ENCODE assay signal across 14 cellular contexts in the genomic region with DNA sequence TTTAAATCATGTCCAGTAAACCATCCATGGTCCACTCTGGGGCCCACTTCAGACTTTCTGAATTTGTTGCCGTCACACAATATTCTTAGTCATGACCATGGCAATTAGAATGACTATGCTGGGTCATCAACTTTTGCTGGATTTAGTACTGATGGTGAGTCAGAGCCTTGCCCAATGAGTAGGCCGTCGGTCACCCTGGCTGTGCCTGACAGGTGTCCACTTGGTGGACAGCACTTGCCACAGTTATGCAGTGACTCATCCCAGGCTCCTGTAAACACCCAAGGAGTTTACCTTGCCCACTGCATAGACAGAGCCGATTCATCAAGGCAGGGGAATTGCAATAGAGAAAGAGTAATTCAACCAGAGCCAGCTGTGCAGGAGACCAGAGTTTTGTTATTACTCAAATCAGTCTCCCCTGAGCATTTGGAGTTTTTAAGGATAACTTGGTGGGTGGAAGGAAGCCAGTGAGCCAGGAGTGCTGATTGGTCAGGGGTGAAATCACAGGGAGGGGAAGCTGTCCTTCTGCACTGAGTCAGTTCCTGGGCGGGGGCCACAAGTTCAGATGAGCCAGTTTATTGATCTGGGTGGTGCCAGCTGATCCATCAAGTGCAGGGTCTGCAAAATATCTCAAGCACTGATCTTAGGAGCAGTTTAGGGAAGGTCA.
DNase-seq lines count a peak whose midpoint lies in the region; ATAC-seq, FAIRE-seq and TF ChIP-seq lines count a peak whose summit lies in the region.
"Had no signal": no experiment of that assay in that cellular context is flagged by ENCODE, and none has a peak within 500 bp of the region (broad histone marks: within the 10 kb centered on the region; RNA-seq: fewer than 3 reads in every experiment).

No MANE protein-coding gene starts in this region.

- H3K27ac ChIP-seq in AG04450 (ENCODE audit: low read depth, low read length) (peak overlapping the region; percentile 55), K562 (ENCODE audit: extremely low read depth, low read depth, low read length) (no peak overlapping the region)
- H3K27ac ChIP-seq: cardiac muscle cell had no signal

- H3K9me3 Mint-ChIP-seq in type B pancreatic cell, result no peaks in the 10 kb centered on the region

- in situ Hi-C loops in K562 (cut with MboI), result no loop called here

- CTCF ChIA-PET in AG04450 (lab: Charles Lee), result no interaction called here
- CTCF ChIA-PET in K562 (lab: Yijun Ruan, JAX; ENCODE audit: low intra/inter-chr PET ratio), result no interaction called here

- no peaks in the 10 kb centered on the region for H3K36me3 ChIP-seq in K562 (ENCODE audit: control insufficient read depth, insufficient read depth, low read length)
- H3K36me3 ChIP-seq: cardiac muscle cell had no signal

- no peak for TF ChIP-seq POLR2A in K562 (conservative IDR thresholded peaks at IDR 0.05)

- H3K27me3 Mint-ChIP-seq in type B pancreatic cell, result no peaks in the 10 kb centered on the region

- H3K4me1 Mint-ChIP-seq in type B pancreatic cell (ENCODE audit: unreplicated experiment), result no peaks in the 10 kb centered on the region

- no peak overlapping the region for H3K4me3 Mint-ChIP-seq in type B pancreatic cell
- H3K4me3 Mint-ChIP-seq: naive thymus-derived CD4-positive, alpha-beta T cell had no signal

- H3K36me3 Mint-ChIP-seq in type B pancreatic cell, result no peaks in the 10 kb centered on the region

- no peak overlapping the region for H3K4me2 ChIP-seq in K562 (ENCODE audit: insufficient read depth, low read length)

- FAIRE-seq in K562 (lab: Jason Lieb, UNC), result no peak
- FAIRE-seq: GM12891 had no signal

- 0 out of 2 replicates have a peak, but pooled peaks cover 4% of the 10 kb centered on the region for H4K20me1 ChIP-seq in K562 (replicated peaks; ENCODE audit: control insufficient read depth, insufficient read depth, low read length)

- no peaks in the 10 kb centered on the region for H3K9me1 ChIP-seq in K562 (ENCODE audit: control insufficient read depth, insufficient read depth, low read length)

- no peaks in the 10 kb centered on the region for H3K4me1 ChIP-seq in K562 (replicated peaks in 1 of 2; ENCODE audit: control insufficient read depth in 2 of 2, insufficient read depth in 2 of 2, low read length in 2 of 2)

- no peak for TF ChIP-seq EP300 in K562 (IDR thresholded peaks at IDR 0.05; ENCODE audit: low read length)

- ATAC-seq in K562 (no peak), HG02798 (IDR thresholded peaks at IDR 0.05; ENCODE audit: poor library complexity, unreplicated experiment) (no peak)
- ATAC-seq: naive thymus-derived CD4-positive, alpha-beta T cell; stimulated activated naive CD8-positive, alpha-beta T cell treated with anti-CD3 and anti-CD28 coated beads, Interleukin-15, Interleukin-2, amounts not matched to agents 100 U/mL and 50 U/mL, for 24 hours had no signal

- H3K9me3 ChIP-seq in AG04450 (ENCODE audit: control insufficient read depth, insufficient read depth, low read length) (peaks cover 14% of the 10 kb centered on the region), K562 (replicated peaks; ENCODE audit: control insufficient read depth, insufficient read depth, low read depth, low read length) (no peaks in the 10 kb centered on the region)

- H3K27me3 ChIP-seq in AG04450 (ENCODE audit: control insufficient read depth, insufficient read depth, low read length) (no peaks in the 10 kb centered on the region), K562 (ENCODE audit: control insufficient read depth in 2 of 2, insufficient read depth in 2 of 2, low read length in 2 of 2) (no peaks in the 10 kb centered on the region)
- H3K27me3 ChIP-seq: cardiac muscle cell had no signal

- no peak overlapping the region for H3K9ac ChIP-seq in K562 (ENCODE audit: insufficient read depth in 1 of 2, low read depth in 2 of 2, low read length in 2 of 2)

- POLR2A ChIA-PET in AG04450 (lab: Yijun Ruan, JAX), result interaction anchor here (0.6 to 1.1 kb wide), 2 partner anchors 489 to 1149 kb away, joined by 3 to 9 read pairs; no protein-coding TSS in a partner anchor
- POLR2A ChIA-PET in K562 (lab: Yijun Ruan, JAX), result interaction anchor here (0.7 kb wide), 1 partner anchor 488 kb away, joined by 3 read pairs; no protein-coding TSS in a partner anchor

- H3K4me3 ChIP-seq in AG04450 (ENCODE audit: low read depth, low read length), result no peak overlapping the region
- no peak overlapping the region for H3K4me3 ChIP-seq in K562
- H3K4me3 ChIP-seq: cardiac muscle cell had no signal

- no TSS peak for BruUV-seq in K562 (replicated peaks; lab: Mats Ljungman, UMichigan)

- DNase-seq in AG04450 (ENCODE audit: low read depth, low spot score) (peak; percentile 94), HPDE6-E6E7 (ENCODE audit: extremely low spot score) (peak; percentile 97), K562 (ENCODE audit: extremely low read depth in 1 of 4, low spot score in 3 of 4) (peak in 1 of 4 experiments; percentile 6), kidney tubule cell (ENCODE audit: low spot score) (peak; percentile 100), NCI-H1436 treated with DMSO at 0.1 percent for 48 hours (lab: John Stamatoyannopoulos, UW) (no peak), type B pancreatic cell (ENCODE audit: extremely low spot score, unreplicated experiment) (no peak), hypothalamus (lab: John Stamatoyannopoulos, UW) (no peak)
- DNase-seq: naive thymus-derived CD4-positive, alpha-beta T cell; NCI-H82; stimulated activated naive CD8-positive, alpha-beta T cell treated with anti-CD3 and anti-CD28 coated beads, Interleukin-15, Interleukin-2, amounts not matched to agents 100 U/mL and 50 U/mL, for 24 hours; T-helper 9 cell had no signal

- H3K79me2 ChIP-seq in K562 (ENCODE audit: control insufficient read depth, insufficient read depth, low read length), result no peaks in the 10 kb centered on the region

- H2AFZ ChIP-seq in K562 (ENCODE audit: low read depth, low read length), result no peak overlapping the region

- no peak for TF ChIP-seq RAD21 in K562 (CRISPR knock-in tag; conservative IDR thresholded peaks at IDR 0.05 in 1 of 2, IDR thresholded peaks at IDR 0.05 in 1 of 2)

- TF ChIP-seq CTCF in AG04450 (IDR thresholded peaks at IDR 0.05; ENCODE audit: low read depth, low read length) (no peak), K562 (IDR thresholded peaks at IDR 0.05 in 2 of 3, conservative IDR thresholded peaks at IDR 0.05 in 1 of 3; ENCODE audit: insufficient read depth in 2 of 3, low read depth in 1 of 3, low read length in 3 of 3) (no peak), type B pancreatic cell (conservative IDR thresholded peaks at IDR 0.05) (no peak)

- H3K27ac Mint-ChIP-seq in type B pancreatic cell, result no peak overlapping the region
- H3K27ac Mint-ChIP-seq: naive thymus-derived CD4-positive, alpha-beta T cell had no signal

- 2% methylated on average over 5 of the region's 5 CpGs for WGBS in K562 (ENCODE audit: insufficient coverage, low coverage, missing lambda C conversion rate)

- intact Hi-C loops in K562 (cut with micrococcal nuclease), result no loop called here

Comparison
In these comparisons a context has a peak if more than half of its experiments do, and no peak if none do; other contexts are left out.
1. DNase-seq: peak in AG04450 (single experiment), HPDE6-E6E7 (single experiment) and kidney tubule cell (single experiment); none in NCI-H1436 treated with DMSO at 0.1 percent for 48 hours (single experiment), type B pancreatic cell (single experiment) and hypothalamus (0 of 51).